24 cellular contexts compared by ENCODE assay signal in genomic region chr1:232859216-232859615, GRCh38.
"Had no signal": no experiment of that assay in that cellular context is flagged by ENCODE, and none has a peak within 500 bp of the region (broad histone marks: within the 10 kb centered on the region; RNA-seq: fewer than 3 reads in every experiment).

No MANE protein-coding gene starts in this region.

- H3K27ac ChIP-seq: colonic mucosa, epithelial cell of prostate, esophagus squamous epithelium, gastrocnemius medialis, heart right ventricle, left lung, lower lobe of right lung had no signal

- H3K36me3 ChIP-seq: colonic mucosa, esophagus squamous epithelium, gastrocnemius medialis, heart right ventricle, left lung, lower lobe of right lung had no signal

- H3K4me1 Mint-ChIP-seq: naive B cell had no signal

- H3K4me1 ChIP-seq: colonic mucosa, esophagus squamous epithelium, gastrocnemius medialis, heart right ventricle, left lung, lower lobe of right lung had no signal

- H3K27me3 ChIP-seq: colonic mucosa, esophagus squamous epithelium, gastrocnemius medialis, heart right ventricle, left lung had no signal

- H3K4me3 ChIP-seq: colonic mucosa, esophagus squamous epithelium, gastrocnemius medialis, heart right ventricle, left lung, lower lobe of right lung, mucosa of descending colon had no signal

- DNase-seq: colonic mucosa; cortex of kidney; effector CD8-positive, alpha-beta T cell; effector memory CD8-positive, alpha-beta T cell; endodermal cell; erythroblast; esophagus squamous epithelium; foreskin fibroblast; foreskin melanocyte; gastrocnemius medialis; glutamatergic neuron; heart right ventricle; hippocampal formation; left cardiac atrium; left lung; left ventricle myocardium superior; lower lobe of right lung; mesenchymal stem cell; mucosa of descending colon; naive B cell had no signal

- H3K27ac Mint-ChIP-seq: dendritic cell treated with granulocyte-macrophage colony-stimulating factor and Interleukin-4, amounts not matched to agents 40 ng/mL and 50 ng/mL, for 4 days; effector memory CD8-positive, alpha-beta T cell; endodermal cell; mesothelial cell of epicardium; naive B cell had no signal

- H3K9me3 ChIP-seq: colonic mucosa, esophagus squamous epithelium, gastrocnemius medialis, heart right ventricle, left lung, lower lobe of right lung, mucosa of descending colon had no signal

- H3K27me3 Mint-ChIP-seq: dendritic cell treated with granulocyte-macrophage colony-stimulating factor and Interleukin-4, amounts not matched to agents 40 ng/mL and 50 ng/mL, for 4 days had no signal

- H3K4me3 Mint-ChIP-seq: dendritic cell treated with granulocyte-macrophage colony-stimulating factor and Interleukin-4, amounts not matched to agents 40 ng/mL and 50 ng/mL, for 4 days; effector memory CD8-positive, alpha-beta T cell; endodermal cell; mesothelial cell of epicardium; naive B cell had no signal

- H3K36me3 Mint-ChIP-seq: mesothelial cell of epicardium, naive B cell had no signal

- ATAC-seq: effector memory CD8-positive, alpha-beta T cell; esophagus mucosa; gastrocnemius medialis; heart right ventricle; left lung; left ventricle myocardium superior; lower lobe of right lung; mucosa of descending colon had no signal
